ENCODE assay signal across 22 cellular contexts in the genomic region with DNA sequence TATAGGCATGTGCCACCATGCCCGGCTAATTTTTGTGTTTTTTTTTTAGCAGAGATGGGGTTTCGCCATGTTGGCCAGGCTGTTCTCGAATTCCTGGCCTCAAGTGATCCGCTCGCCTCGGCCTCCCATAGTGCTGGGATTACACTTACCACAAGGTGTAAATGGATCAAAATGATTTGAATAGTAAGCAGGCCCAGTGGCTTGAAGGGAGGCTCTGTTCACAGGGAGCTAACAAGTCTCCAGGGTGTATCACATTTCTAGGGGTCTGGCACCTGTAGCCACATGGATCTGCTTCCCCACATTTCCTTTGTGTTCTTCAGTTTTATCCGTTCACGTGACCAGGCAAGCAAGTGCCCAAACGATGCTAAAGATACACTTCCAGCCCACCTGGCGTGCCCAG. TPM values are rescaled to one million over a fixed set of nuclear protein-coding genes. Genes with fewer than 3 reads are reported as not detected.
A peak's percentile ranks its signal among the peaks of the same experiment; 100 is the strongest.
DNase-seq lines count a peak whose midpoint lies in the region; ATAC-seq and TF ChIP-seq lines count a peak whose summit lies in the region.
"Had no signal": no experiment of that assay in that cellular context is flagged by ENCODE, and none has a peak within 500 bp of the region (broad histone marks: within the 10 kb centered on the region; RNA-seq: fewer than 3 reads in every experiment).

No MANE protein-coding gene starts in this region.

- H4K8ac ChIP-seq in mesendoderm (ENCODE audit: low read depth, low read length): no peak overlapping the region

- intact Hi-C loops in right cardiac atrium (cut with DNase I) (no loop called here), heart left ventricle (cut with DNase I) (loop anchor here in 1 of 10 donors (5.0 kb wide), 1 partner anchor 76 kb away; a partner anchor contains a TSS), transverse colon (cut with DNase I; ENCODE audit: low total_unique reads) (no loop called here), breast epithelium (cut with DNase I; ENCODE audit: low total_unique reads) (no loop called here)

- H3K27me3 ChIP-seq in right cardiac atrium (ENCODE audit: control insufficient read depth, insufficient read depth): no peaks in the 10 kb centered on the region
- no peaks in the 10 kb centered on the region for H3K27me3 ChIP-seq in heart left ventricle
- no peaks in the 10 kb centered on the region for H3K27me3 ChIP-seq in mesendoderm (ENCODE audit: insufficient read depth, low read length, poor library complexity)
- H3K27me3 ChIP-seq in transverse colon: no peaks in the 10 kb centered on the region
- H3K27me3 ChIP-seq in breast epithelium: no peaks in the 10 kb centered on the region

- H2AK5ac ChIP-seq in mesendoderm (ENCODE audit: low read length): no peak overlapping the region

- no peaks in the 10 kb centered on the region for H3K79me2 ChIP-seq in mesendoderm (ENCODE audit: control insufficient read depth, insufficient read depth, low read length)

- no peak overlapping the region for H3K27ac ChIP-seq in right cardiac atrium (ENCODE audit: low read length)
- H3K27ac ChIP-seq in heart left ventricle: no peak overlapping the region
- H3K27ac ChIP-seq in mesendoderm (ENCODE audit: low read depth, low read length): no peak overlapping the region
- no peak overlapping the region for H3K27ac ChIP-seq in transverse colon
- H3K27ac ChIP-seq in breast epithelium: no peak overlapping the region
- H3K27ac ChIP-seq: SJCRH30 had no signal

- ATAC-seq in right cardiac atrium (no peak), heart left ventricle (no peak), HG03521 (IDR thresholded peaks at IDR 0.05; ENCODE audit: unreplicated experiment) (no peak)

- no peak overlapping the region for H3K9ac ChIP-seq in mesendoderm (ENCODE audit: low read length)

- DNase-seq in right cardiac atrium (peak in 2 of 3 donors; percentile 28 to 32), heart left ventricle (no peak), NCI-H2171 (lab: John Stamatoyannopoulos, UW) (peak; percentile 70), mesendoderm (peak; percentile 73), DMS 273 treated with DMSO at 0.1 percent for 48 hours (lab: John Stamatoyannopoulos, UW) (no peak), transverse colon (no peak), breast epithelium (ENCODE audit: low spot score in 2 of 2) (no peak)
- DNase-seq: AML-193; Calu3; CD8-positive, alpha-beta memory T cell; GOT3; HCEC 1CT; IMR-90; NCI-H1694 treated with DMSO at 0.1 percent for 48 hours; NCI-H2081 treated with DMSO at 0.1 percent for 48 hours; NCI-H446; NCI-H748 treated with DMSO at 0.1 percent for 48 hours had no signal

- H3K36me3 ChIP-seq in heart left ventricle (peaks cover 0 to 38% (median 18%) of the 10 kb centered on the region in 9 donors), mesendoderm (ENCODE audit: control insufficient read depth, insufficient read depth, low read length) (no peaks in the 10 kb centered on the region), transverse colon (no peaks in the 10 kb centered on the region), breast epithelium (no peaks in the 10 kb centered on the region)
- H3K36me3 ChIP-seq: SJCRH30 had no signal

- no peak overlapping the region for H4K5ac ChIP-seq in mesendoderm (ENCODE audit: low read length)

- no peak overlapping the region for H3K18ac ChIP-seq in mesendoderm (ENCODE audit: low read length)

- H3K4me3 ChIP-seq in right cardiac atrium (ENCODE audit: low read length) (no peak overlapping the region), heart left ventricle (no peak overlapping the region), mesendoderm (ENCODE audit: low read length) (no peak overlapping the region), transverse colon (no peak overlapping the region), breast epithelium (no peak overlapping the region)
- H3K4me3 ChIP-seq: SJCRH30 had no signal

- in situ Hi-C loops in transverse colon (cut with MboI; ENCODE audit: low pct_ligation_motif_present in 1 of 4, low pct_unique_long_range_greater_than_20kb in 1 of 4, low sequenced_read_pairs in 3 of 4): no loop called here

- TF ChIP-seq EP300 in transverse colon (IDR thresholded peaks at IDR 0.05; ENCODE audit: low read depth): no peak

- H3K4ac ChIP-seq in mesendoderm (ENCODE audit: low read depth, low read length): no peak overlapping the region

- H3K23ac ChIP-seq in mesendoderm (ENCODE audit: low read length): no peak overlapping the region

- no peak for TF ChIP-seq CTCF in heart left ventricle (IDR thresholded peaks at IDR 0.05)
- no peak for TF ChIP-seq CTCF in transverse colon (IDR thresholded peaks at IDR 0.05)
- TF ChIP-seq CTCF in breast epithelium (IDR thresholded peaks at IDR 0.05): no peak

- H2BK15ac ChIP-seq in mesendoderm (replicated peaks; ENCODE audit: low read depth): no peak overlapping the region

- H3K56ac ChIP-seq in mesendoderm (ENCODE audit: low read length): no peak overlapping the region

- H2BK120ac ChIP-seq in mesendoderm (ENCODE audit: low read depth, low read length): no peak overlapping the region

- no peaks in the 10 kb centered on the region for H3K9me3 ChIP-seq in right cardiac atrium (ENCODE audit: control insufficient read depth, low read length)
- H3K9me3 ChIP-seq in heart left ventricle: no peaks in the 10 kb centered on the region
- H3K9me3 ChIP-seq in transverse colon: no peaks in the 10 kb centered on the region
- no peaks in the 10 kb centered on the region for H3K9me3 ChIP-seq in breast epithelium
- H3K9me3 ChIP-seq: SJCRH30 had no signal

- no peak for TF ChIP-seq POLR2A in heart left ventricle (IDR thresholded peaks at IDR 0.05)
- TF ChIP-seq POLR2A in transverse colon (IDR thresholded peaks at IDR 0.05): no peak
- no peak for TF ChIP-seq POLR2A in breast epithelium (IDR thresholded peaks at IDR 0.05)

- H3K4me1 ChIP-seq in right cardiac atrium (ENCODE audit: control insufficient read depth, insufficient read depth, low read length) (no peaks in the 10 kb centered on the region), heart left ventricle (peaks cover 0 to 25% (median 10%) of the 10 kb centered on the region in 12 donors), mesendoderm (ENCODE audit: control insufficient read depth, low read depth, low read length) (peaks cover 2% of the 10 kb centered on the region), transverse colon (peaks cover 6 to 17% (median 12%) of the 10 kb centered on the region in 4 donors), breast epithelium (no peaks in the 10 kb centered on the region)
- H3K4me1 ChIP-seq: SJCRH30 had no signal

- whole genome bisulfite sequencing in right cardiac atrium: 95% methylated on average over 10 of the region's 10 CpGs
- WGBS in heart left ventricle, 4 donors: 95 to 97% (median 97%) methylated on average over 10 of the region's 10 CpGs
- WGBS in mesendoderm (ENCODE audit: extremely low coverage, insufficient coverage, low lambda C conversion rate): no CpG with 5 or more reads among the region's 10 CpGs
- 67 to 97% methylated on average over 1 to 10 of the region's 10 CpGs for WGBS in transverse colon (ENCODE audit: low coverage in 1 of 2), 2 donors

- no peak overlapping the region for H3K4me2 ChIP-seq in mesendoderm (ENCODE audit: low read length)

- no peaks in the 10 kb centered on the region for H3K79me1 ChIP-seq in mesendoderm (ENCODE audit: low read length)

- H2BK5ac ChIP-seq in mesendoderm (ENCODE audit: low read length): no peak overlapping the region

RNA-seq across cellular contexts. Expression of a gene that starts 13.5 kb away (rescaled TPM):
- total RNA-seq in right cardiac atrium (under 1 TPM in 3 of 4 donors, not detected in 1; 0.50 to 0.91 (median 0.66) TPM), heart left ventricle (1 to 10 TPM in 1 of 9 donors, under 1 TPM in 3, not detected in 5; 0.62 to 1.4 (median 0.94) TPM), transverse colon (1 to 10 TPM in 1 of 4 donors, not detected in 3; 2.7 TPM), breast epithelium (1 to 10 TPM; 2.6 to 4.8 (median 3.0) TPM)
- polyA plus RNA-seq in right cardiac atrium (1.9 TPM), heart left ventricle (1 to 10 TPM; 1.3 to 2.9 TPM)
- polyA plus RNA-seq in mesendoderm (2013, experiment 1 of 2): 17.8 TPM
- 17.0 TPM for polyA plus RNA-seq in mesendoderm (2013, experiment 2 of 2)
- total RNA-seq: CD8-positive, alpha-beta memory T cell; IMR-90; SJCRH30 had no signal
- polyA plus RNA-seq: CD8-positive, alpha-beta memory T cell had no signal

RNA-seq across cellular contexts. Expression of a gene that starts 23.6 kb away (rescaled TPM):
- total RNA-seq in right cardiac atrium (10 to 100 TPM in 2 of 4 donors, 1 to 10 TPM in 2; 9.4 to 44.9 (median 12.3) TPM), heart left ventricle (100 to 1,000 TPM in 1 of 9 donors, 10 to 100 TPM in 8; 34.7 to 111 (median 57.3) TPM), transverse colon (10 to 100 TPM in 3 of 4 donors, 1 to 10 TPM in 1; 7.1 to 60.2 (median 25.9) TPM), breast epithelium (1,000 to 10,000 TPM in 1 of 3 donors, 100 to 1,000 TPM in 2; 152 to 1,550 (median 380) TPM)
- polyA plus RNA-seq in right cardiac atrium (81.6 TPM), heart left ventricle (10 to 100 TPM; 47.1 to 67.1 TPM)
- polyA plus RNA-seq in mesendoderm (2013, experiment 1 of 2): 3.5 TPM
- polyA plus RNA-seq in mesendoderm (2013, experiment 2 of 2): 3.5 TPM
- total RNA-seq: A172, SJCRH30 had no signal

RNA-seq across cellular contexts. Expression of a gene that starts 39.2 kb away (rescaled TPM):
- total RNA-seq in right cardiac atrium (not detected), heart left ventricle (not detected), transverse colon (not detected), breast epithelium (1 to 10 TPM in 2 of 3 donors, not detected in 1; 2.2 to 2.9 TPM)
- polyA plus RNA-seq in right cardiac atrium (not detected), heart left ventricle (not detected)
- polyA plus RNA-seq in mesendoderm (2013, experiment 1 of 2): 0.08 TPM
- 0.06 TPM for polyA plus RNA-seq in mesendoderm (2013, experiment 2 of 2)
- total RNA-seq: A172; CD8-positive, alpha-beta memory T cell; Daoy; IMR-90; SJCRH30 had no signal
- polyA plus RNA-seq: AG04450; CD8-positive, alpha-beta memory T cell; IMR-90 had no signal

Comparison
In these comparisons a context has a peak if more than half of its experiments do, and no peak if none do; other contexts are left out.
1. DNase-seq: peak in right cardiac atrium (2 of 3), NCI-H2171 (single experiment) and mesendoderm (single experiment); none in heart left ventricle (0 of 5), DMS 273 treated with DMSO at 0.1 percent for 48 hours (single experiment), transverse colon (single experiment) and breast epithelium (0 of 2).